Comparison of ENCODE assay signal across 8 cellular contexts in the genomic region with DNA sequence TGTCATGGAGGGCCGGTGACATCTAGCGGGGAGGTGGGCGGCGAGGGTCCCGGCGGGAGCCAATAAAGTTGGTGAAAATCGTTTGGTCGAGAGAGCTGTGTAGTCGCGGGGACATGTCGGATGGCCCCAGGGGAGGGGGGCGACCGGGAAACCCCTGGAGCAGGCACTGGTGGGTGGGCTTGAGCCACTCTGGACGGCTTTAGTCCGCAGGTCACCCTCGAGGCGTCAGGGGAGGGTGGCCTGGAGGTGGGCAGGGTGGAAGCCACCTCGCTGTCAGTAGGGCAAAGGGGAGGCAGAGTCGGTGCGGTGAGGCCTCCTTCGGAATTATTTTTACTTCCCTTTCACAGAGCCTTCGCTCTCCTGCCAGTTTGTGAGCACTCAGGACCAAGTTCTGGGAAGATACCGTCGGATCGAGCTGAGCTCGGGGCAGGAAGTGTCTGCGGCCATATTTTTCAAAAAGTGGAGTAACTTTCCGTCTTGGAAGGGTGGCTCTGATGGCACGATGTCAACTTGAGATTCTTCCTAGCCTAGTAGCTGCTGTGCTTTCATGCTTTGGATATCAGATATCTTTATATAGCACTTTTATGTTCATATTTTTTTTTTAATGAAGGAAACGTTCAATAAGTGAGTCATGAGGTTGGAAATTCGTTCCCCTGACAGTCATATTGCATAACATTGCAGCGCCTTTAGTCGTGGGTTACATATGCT. TPM values are rescaled to one million over a fixed set of nuclear protein-coding genes. Genes with fewer than 3 reads are reported as not detected.
DNase-seq lines count a peak whose midpoint lies in the region; ATAC-seq and TF ChIP-seq lines count a peak whose summit lies in the region.

No MANE protein-coding gene starts in this region.

- peak overlapping the region; percentile 98 to 99 (median 99) for H3K27ac Mint-ChIP-seq in CD4-positive, CD25-positive, alpha-beta regulatory T cell
- peak overlapping the region; percentile 97 for H3K27ac Mint-ChIP-seq in activated T-cell treated with anti-CD3 and anti-CD28 coated beads, Interleukin-2, amount 50 U/mL, for 72 hours
- peak overlapping the region; percentile 96 to 100 (median 99) for H3K27ac Mint-ChIP-seq in naive thymus-derived CD4-positive, alpha-beta T cell

- H3F3A ChIP-seq in MM.1S (ENCODE audit: insufficient read depth, low read length): peaks cover 26% of the 10 kb centered on the region

- H3K4me1 Mint-ChIP-seq in CD4-positive, CD25-positive, alpha-beta regulatory T cell: peaks cover 25 to 58% (median 39%) of the 10 kb centered on the region in 4 donors
- peaks cover 54% of the 10 kb centered on the region for H3K4me1 Mint-ChIP-seq in activated T-cell treated with anti-CD3 and anti-CD28 coated beads, Interleukin-2, amount 50 U/mL, for 72 hours (ENCODE audit: low read depth)
- H3K4me1 Mint-ChIP-seq in naive thymus-derived CD4-positive, alpha-beta T cell: peaks cover 19 to 58% (median 47%) of the 10 kb centered on the region in 7 donors

- no peaks in the 10 kb centered on the region for H3K79me2 ChIP-seq in MM.1S (ENCODE audit: low read length)

- POLR2A ChIA-PET in naive thymus-derived CD4-positive, alpha-beta T cell (lab: Charles Lee): interaction anchor here (0.9 to 10.2 kb wide), 18 partner anchors 10 to 788 kb away, joined by 3 to 316 read pairs (median 6); partner anchors contain the start of genes ARHGDIB, C12orf60 and WBP11

- H3K36me3 Mint-ChIP-seq in CD4-positive, CD25-positive, alpha-beta regulatory T cell: no peaks in the 10 kb centered on the region
- peaks cover 14 to 19% of the 10 kb centered on the region in 2 donors for H3K36me3 Mint-ChIP-seq in activated T-cell treated with anti-CD3 and anti-CD28 coated beads, Interleukin-2, amount 50 U/mL, for 72 hours (ENCODE audit: insufficient read depth in 2 of 2)
- H3K36me3 Mint-ChIP-seq in naive thymus-derived CD4-positive, alpha-beta T cell: peaks cover 0 to 10% (median 0%) of the 10 kb centered on the region in 5 donors

- peak in 1 of 3 donors; percentile 47 for DNase-seq in CD4-positive, CD25-positive, alpha-beta regulatory T cell
- no peak for DNase-seq in MM.1S
- peak; percentile 39 to 42 for DNase-seq in activated T-cell treated with anti-CD3 and anti-CD28 coated beads, Interleukin-2, amount 50 U/mL, for 72 hours
- DNase-seq in fibroblast of mammary gland (ENCODE audit: low read depth): peak; percentile 72
- peak; percentile 14 to 54 (median 27) for DNase-seq in naive thymus-derived CD4-positive, alpha-beta T cell
- DNase-seq in upper lobe of right lung: peak; percentile 81
- DNase-seq in WERI-Rb-1: no peak
- no peak for DNase-seq in GOT3 (lab: John Stamatoyannopoulos, UW)

- H4K20me1 ChIP-seq in MM.1S (ENCODE audit: insufficient read depth, low read length): no peaks in the 10 kb centered on the region

- peak overlapping the region; percentile 97 for H3K4me3 ChIP-seq in CD4-positive, CD25-positive, alpha-beta regulatory T cell (ENCODE audit: low read depth, low read length)
- H3K4me3 ChIP-seq in MM.1S (ENCODE audit: low read length) (peak overlapping the region; percentile 77), fibroblast of mammary gland (ENCODE audit: control insufficient read depth, low read depth, low read length) (peak overlapping the region; percentile 92), upper lobe of right lung (peak overlapping the region; percentile 78), WERI-Rb-1 (ENCODE audit: low read depth, low read length) (no peak overlapping the region)
- peak overlapping the region; percentile 79 for H3K4me3 ChIP-seq in naive thymus-derived CD4-positive, alpha-beta T cell (ENCODE audit: low read length)

- peak overlapping the region; percentile 80 for H2AFZ ChIP-seq in MM.1S (ENCODE audit: low read length)

- H3K4me1 ChIP-seq in CD4-positive, CD25-positive, alpha-beta regulatory T cell (ENCODE audit: control insufficient read depth, insufficient read depth, low read length, poor library complexity, severe bottlenecking): peaks cover 49% of the 10 kb centered on the region
- H3K4me1 ChIP-seq in MM.1S (ENCODE audit: low read length) (peaks cover 4% of the 10 kb centered on the region; the same call in 1 of the 2 replicates), upper lobe of right lung (peaks cover 19% of the 10 kb centered on the region)
- peaks cover 11 to 14% of the 10 kb centered on the region in 2 donors for H3K4me1 ChIP-seq in naive thymus-derived CD4-positive, alpha-beta T cell (ENCODE audit: control insufficient read depth in 2 of 2, insufficient read depth in 2 of 2, low read length in 2 of 2)

- H3K27me3 Mint-ChIP-seq in CD4-positive, CD25-positive, alpha-beta regulatory T cell: peaks cover 12% of the 10 kb centered on the region
- H3K27me3 Mint-ChIP-seq in activated T-cell treated with anti-CD3 and anti-CD28 coated beads, Interleukin-2, amount 50 U/mL, for 72 hours (ENCODE audit: low read depth): no peaks in the 10 kb centered on the region
- peaks cover 0 to 10% (median 0%) of the 10 kb centered on the region in 5 donors for H3K27me3 Mint-ChIP-seq in naive thymus-derived CD4-positive, alpha-beta T cell

- H3K9ac ChIP-seq in MM.1S (ENCODE audit: low read length): peak overlapping the region; percentile 66

- peak overlapping the region; percentile 83 for H3K27ac ChIP-seq in CD4-positive, CD25-positive, alpha-beta regulatory T cell (ENCODE audit: insufficient read depth, low read length, poor library complexity, severe bottlenecking)
- H3K27ac ChIP-seq in MM.1S (ENCODE audit: low read length): peak overlapping the region; percentile 60; the same call in 1 of the 2 replicates
- peak overlapping the region; percentile 87 for H3K27ac ChIP-seq in naive thymus-derived CD4-positive, alpha-beta T cell (ENCODE audit: low read depth, low read length)
- H3K27ac ChIP-seq in upper lobe of right lung: peak overlapping the region; percentile 97
- H3K27ac ChIP-seq in WERI-Rb-1: no peak overlapping the region

- no peaks in the 10 kb centered on the region for H3K9me3 ChIP-seq in CD4-positive, CD25-positive, alpha-beta regulatory T cell (ENCODE audit: control insufficient read depth in 2 of 2, low read length in 2 of 2)
- H3K9me3 ChIP-seq in MM.1S (replicated peaks; ENCODE audit: insufficient read depth, low read length) (no peaks in the 10 kb centered on the region), upper lobe of right lung (no peaks in the 10 kb centered on the region), WERI-Rb-1 (ENCODE audit: severe bottlenecking) (no peaks in the 10 kb centered on the region)
- H3K9me3 ChIP-seq in naive thymus-derived CD4-positive, alpha-beta T cell (ENCODE audit: control insufficient read depth in 2 of 3, low read length in 3 of 3): no peaks in the 10 kb centered on the region

- H3K9me2 ChIP-seq in MM.1S (replicated peaks; ENCODE audit: insufficient read depth, low read length): no peaks in the 10 kb centered on the region

- intact Hi-C loops in naive thymus-derived CD4-positive, alpha-beta T cell (cut with micrococcal nuclease): loop anchor here (1.0 to 10.0 kb wide), 14 partner anchors 9 to 1960 kb away; partner anchors contain the start of genes DDX47 (in 2 of the 2), STRAP (in 2 of the 2), C12orf60 (in 1 of the 2) and EPS8 (in 1 of the 2)
- intact Hi-C loops in upper lobe of right lung (cut with DNase I): no loop called here

- peaks cover 0 to 2% (median 0%) of the 10 kb centered on the region in 7 donors for H3K9me3 Mint-ChIP-seq in CD4-positive, CD25-positive, alpha-beta regulatory T cell
- H3K9me3 Mint-ChIP-seq in activated T-cell treated with anti-CD3 and anti-CD28 coated beads, Interleukin-2, amount 50 U/mL, for 72 hours: no peaks in the 10 kb centered on the region
- peaks cover 0 to 12% (median 0%) of the 10 kb centered on the region in 11 donors for H3K9me3 Mint-ChIP-seq in naive thymus-derived CD4-positive, alpha-beta T cell

- CTCF ChIA-PET in naive thymus-derived CD4-positive, alpha-beta T cell (lab: Charles Lee): interaction anchor here (0.6 to 1.2 kb wide), 6 partner anchors 50 to 217 kb away, joined by 3 to 6 read pairs (median 4); partner anchors contain the start of gene ART4

- H3K4me3 Mint-ChIP-seq in CD4-positive, CD25-positive, alpha-beta regulatory T cell: peak overlapping the region; percentile 91 to 100 (median 98)
- H3K4me3 Mint-ChIP-seq in activated T-cell treated with anti-CD3 and anti-CD28 coated beads, Interleukin-2, amount 50 U/mL, for 72 hours: peak overlapping the region; percentile 99
- peak overlapping the region; percentile 94 to 100 (median 100) for H3K4me3 Mint-ChIP-seq in naive thymus-derived CD4-positive, alpha-beta T cell

- no peaks in the 10 kb centered on the region for H3K27me3 ChIP-seq in CD4-positive, CD25-positive, alpha-beta regulatory T cell (ENCODE audit: control insufficient read depth, insufficient read depth, low read length)
- H3K27me3 ChIP-seq in MM.1S (replicated peaks; ENCODE audit: insufficient read depth, low read length) (no peaks in the 10 kb centered on the region), upper lobe of right lung (no peaks in the 10 kb centered on the region), WERI-Rb-1 (ENCODE audit: insufficient read depth, low read depth, severe bottlenecking) (no peaks in the 10 kb centered on the region)
- no peaks in the 10 kb centered on the region for H3K27me3 ChIP-seq in naive thymus-derived CD4-positive, alpha-beta T cell (ENCODE audit: control insufficient read depth in 2 of 2, insufficient read depth in 2 of 2, low read length in 2 of 2)

- H3K4me2 ChIP-seq in MM.1S (ENCODE audit: low read depth, low read length): peak overlapping the region; percentile 77

- no peaks in the 10 kb centered on the region for H3K36me3 ChIP-seq in CD4-positive, CD25-positive, alpha-beta regulatory T cell (ENCODE audit: control insufficient read depth, insufficient read depth, low read length)
- H3K36me3 ChIP-seq in MM.1S (replicated peaks; ENCODE audit: insufficient read depth, low read length) (no peaks in the 10 kb centered on the region), upper lobe of right lung (no peaks in the 10 kb centered on the region), WERI-Rb-1 (no peaks in the 10 kb centered on the region; the same call in 1 of the 2 replicates)
- H3K36me3 ChIP-seq in naive thymus-derived CD4-positive, alpha-beta T cell (ENCODE audit: control insufficient read depth in 2 of 3, insufficient read depth in 3 of 3, low read length in 3 of 3): peaks cover 0 to 10% (median 0%) of the 10 kb centered on the region in 3 experiments

- TF ChIP-seq CTCF in MM.1S (IDR thresholded peaks at IDR 0.05; ENCODE audit: low read length) (no peak), fibroblast of mammary gland (conservative IDR thresholded peaks at IDR 0.05; ENCODE audit: control insufficient read depth, insufficient read depth, low read depth, low read length) (no peak), upper lobe of right lung (IDR thresholded peaks at IDR 0.05) (no peak), WERI-Rb-1 (IDR thresholded peaks at IDR 0.05; ENCODE audit: low read depth, low read length) (no peak)

- no peak for ATAC-seq in CD4-positive, CD25-positive, alpha-beta regulatory T cell (ENCODE audit: low read depth in 2 of 2)
- ATAC-seq in activated T-cell treated with anti-CD3 and anti-CD28 coated beads, Interleukin-2, amount 50 U/mL, for 72 hours (replicated peaks in 1 of 2): no peak
- ATAC-seq in naive thymus-derived CD4-positive, alpha-beta T cell: no peak
- ATAC-seq in upper lobe of right lung: peak; percentile 44

RNA-seq across cellular contexts. Expression of gene WBP11, which starts 28.2 kb away (rescaled TPM):
- 119 TPM for total RNA-seq in CD4-positive, CD25-positive, alpha-beta regulatory T cell
- polyA plus RNA-seq in CD4-positive, CD25-positive, alpha-beta regulatory T cell: 10 to 100 TPM; 50.7 to 61.0 (median 56.0) TPM
- total RNA-seq in activated T-cell treated with anti-CD3 and anti-CD28 coated beads, Interleukin-2, amount 50 U/mL, for 72 hours: 100 to 1,000 TPM; 104 to 111 TPM
- 100 to 1,000 TPM in 2 of 5 experiments, 10 to 100 TPM in 3; 77.9 to 129 (median 90.4) TPM for total RNA-seq in naive thymus-derived CD4-positive, alpha-beta T cell
- polyA plus RNA-seq in naive thymus-derived CD4-positive, alpha-beta T cell: 10 to 100 TPM; 58.5 to 61.2 TPM
- 49.3 TPM for total RNA-seq in upper lobe of right lung

RNA-seq across cellular contexts. Expression of gene C12orf60, which starts 28.4 kb away (rescaled TPM):
- total RNA-seq in CD4-positive, CD25-positive, alpha-beta regulatory T cell: 0.54 TPM
- 1 to 10 TPM; 1.4 to 2.8 (median 1.7) TPM for polyA plus RNA-seq in CD4-positive, CD25-positive, alpha-beta regulatory T cell
- 1 to 10 TPM; 2.4 to 5.1 TPM for total RNA-seq in activated T-cell treated with anti-CD3 and anti-CD28 coated beads, Interleukin-2, amount 50 U/mL, for 72 hours
- total RNA-seq in naive thymus-derived CD4-positive, alpha-beta T cell: 1 to 10 TPM in 2 of 5 experiments, under 1 TPM in 2, not detected in 1; 0.22 to 1.7 (median 1.2) TPM
- 1 to 10 TPM in 1 of 2 donors, under 1 TPM in 1; 0.86 to 1.5 TPM for polyA plus RNA-seq in naive thymus-derived CD4-positive, alpha-beta T cell
- 0.17 TPM for total RNA-seq in upper lobe of right lung

RNA-seq across cellular contexts. Expression of gene SMCO3, which starts 38.9 kb away (rescaled TPM):
- not detected for total RNA-seq in CD4-positive, CD25-positive, alpha-beta regulatory T cell
- polyA plus RNA-seq in CD4-positive, CD25-positive, alpha-beta regulatory T cell: under 1 TPM in 2 of 4 donors, not detected in 2; 0.08 to 0.09 TPM
- not detected for total RNA-seq in activated T-cell treated with anti-CD3 and anti-CD28 coated beads, Interleukin-2, amount 50 U/mL, for 72 hours
- not detected for total RNA-seq in naive thymus-derived CD4-positive, alpha-beta T cell
- not detected for polyA plus RNA-seq in naive thymus-derived CD4-positive, alpha-beta T cell
- 1.9 TPM for total RNA-seq in upper lobe of right lung

Comparison
In these comparisons a context has a peak if more than half of its experiments do, and no peak if none do; other contexts are left out.
1. DNase-seq: peak in activated T-cell treated with anti-CD3 and anti-CD28 coated beads, Interleukin-2, amount 50 U/mL, for 72 hours (2 of 2), fibroblast of mammary gland (single experiment), naive thymus-derived CD4-positive, alpha-beta T cell (9 of 9) and upper lobe of right lung (single experiment); none in MM.1S (single experiment), WERI-Rb-1 (single experiment) and GOT3 (single experiment).
2. Peak in every context shown above with its lines, with median percentiles within 50 percentile points of each other: H3K27ac Mint-ChIP-seq and H3K4me3 Mint-ChIP-seq.